In genomic region chr4:184313710-184314659, GRCh38 we compare ENCODE assay signal across 10 cellular contexts.
DNase-seq lines count a peak whose midpoint lies in the region; ATAC-seq and TF ChIP-seq lines count a peak whose summit lies in the region.
"Had no signal": no experiment of that assay in that cellular context is flagged by ENCODE, and none has a peak within 500 bp of the region (broad histone marks: within the 10 kb centered on the region; RNA-seq: fewer than 3 reads in every experiment).

No MANE protein-coding gene starts in this region.

- no peaks in the 10 kb centered on the region for H3K27me3 Mint-ChIP-seq in T-helper 1 cell treated with Interleukin-12 subunit alpha and Interleukin-12 subunit beta and Interleukin-4 antibody, amounts not matched to agents 30 μg/mL and 1 μg/mL, for 36 hours (ENCODE audit: low read depth)

- peaks cover 4% of the 10 kb centered on the region for H3K36me3 Mint-ChIP-seq in T-helper 1 cell treated with Interleukin-12 subunit alpha and Interleukin-12 subunit beta and Interleukin-4 antibody, amounts not matched to agents 30 μg/mL and 1 μg/mL, for 36 hours (ENCODE audit: low read depth)

- peaks cover 79% of the 10 kb centered on the region for H3K4me1 Mint-ChIP-seq in T-helper 1 cell treated with Interleukin-12 subunit alpha and Interleukin-12 subunit beta and Interleukin-4 antibody, amounts not matched to agents 30 μg/mL and 1 μg/mL, for 36 hours (ENCODE audit: low read depth)

- H3K4me3 Mint-ChIP-seq in T-helper 1 cell treated with Interleukin-12 subunit alpha and Interleukin-12 subunit beta and Interleukin-4 antibody, amounts not matched to agents 30 μg/mL and 1 μg/mL, for 36 hours, result peak overlapping the region; percentile 38

- POLR2A ChIA-PET in RWPE1 (lab: Yijun Ruan, JAX; ENCODE audit: low non-redundant PET), result no interaction called here

- CTCF ChIA-PET in RWPE1 (lab: Yijun Ruan, JAX), result interaction anchor here (0.6 kb wide), 1 partner anchor 223 kb away, joined by 3 read pairs; no protein-coding TSS in a partner anchor

- DNase-seq in Ammon's horn (ENCODE audit: low spot score), result peak; percentile 24
- no peak for DNase-seq in RWPE1 (ENCODE audit: low spot score)
- DNase-seq in inferior parietal cortex (ENCODE audit: extremely low spot score), result no peak
- DNase-seq in amniotic stem cell (lab: John Stamatoyannopoulos, UW), result no peak
- no peak for DNase-seq in activated effector memory CD4-positive, alpha-beta T cell treated with Interleukin-2 at 50 U/mL for 16 hours

- peak overlapping the region; percentile 74 for H3K27ac Mint-ChIP-seq in T-helper 1 cell treated with Interleukin-12 subunit alpha and Interleukin-12 subunit beta and Interleukin-4 antibody, amounts not matched to agents 30 μg/mL and 1 μg/mL, for 36 hours

- H3K27ac ChIP-seq in RWPE1, result no peak overlapping the region
- H3K27ac ChIP-seq: cardiac muscle cell, SJSA1 had no signal

- no peaks in the 10 kb centered on the region for H3K9me3 Mint-ChIP-seq in T-helper 1 cell treated with Interleukin-12 subunit alpha and Interleukin-12 subunit beta and Interleukin-4 antibody, amounts not matched to agents 30 μg/mL and 1 μg/mL, for 36 hours

- TF ChIP-seq CTCF in RWPE1 (conservative IDR thresholded peaks at IDR 0.05; ENCODE audit: low read depth), result no peak

- ATAC-seq in GM18909 (IDR thresholded peaks at IDR 0.05; ENCODE audit: poor library complexity, unreplicated experiment) (peak; percentile 73), HG02970 (IDR thresholded peaks at IDR 0.05; ENCODE audit: low FRiP score, unreplicated experiment) (peak; percentile 49)
